In the genomic region with DNA sequence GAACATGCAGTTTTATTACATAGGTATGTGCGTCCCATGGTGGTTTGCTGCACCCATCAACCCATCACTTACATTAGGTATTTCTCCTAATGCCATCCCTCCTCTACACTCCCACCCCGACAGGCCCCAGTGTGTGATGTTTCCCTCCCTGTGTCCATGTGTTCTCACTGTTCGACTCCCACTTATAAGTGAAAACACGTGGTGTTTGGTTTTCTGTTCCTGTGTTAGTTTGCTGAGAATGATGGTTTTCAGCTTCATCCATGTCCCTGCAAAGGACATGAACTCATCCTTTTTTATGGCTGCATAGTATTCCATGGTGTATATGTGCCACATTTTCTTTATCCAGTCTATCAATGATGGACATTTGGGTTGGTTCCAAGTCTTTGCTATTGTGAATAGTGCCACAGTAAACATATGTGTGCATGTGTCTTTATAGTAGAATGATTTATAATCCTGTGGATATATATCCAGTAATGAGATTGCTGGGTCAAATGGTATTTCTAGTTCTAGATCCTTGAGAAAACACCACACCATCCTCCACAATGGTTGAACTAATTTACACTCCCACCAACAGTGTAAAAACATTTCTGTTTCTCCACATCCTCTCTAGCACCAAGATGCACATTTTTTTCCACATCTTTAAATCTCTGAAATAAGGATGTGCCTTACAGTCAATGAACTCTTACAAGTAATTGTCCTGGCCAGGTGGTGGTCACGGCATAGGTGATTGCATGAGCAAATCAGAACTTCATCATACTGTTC, we compare ENCODE assay signal across 9 cellular contexts. TPM values are rescaled to one million over a fixed set of nuclear protein-coding genes. Genes with fewer than 3 reads are reported as not detected.
DNase-seq lines count a peak whose midpoint lies in the region; ATAC-seq, FAIRE-seq and TF ChIP-seq lines count a peak whose summit lies in the region.
"Not testable (repeated sequence)": the region's sequence is repeated elsewhere in the genome, so short reads cannot be mapped to it uniquely, and the experiment has no call there.
"Had no signal": no experiment of that assay in that cellular context is flagged by ENCODE, and none has a peak within 500 bp of the region (broad histone marks: within the 10 kb centered on the region; RNA-seq: fewer than 3 reads in every experiment).

No MANE protein-coding gene starts in this region.

- not testable (repeated sequence) for H4K20me1 ChIP-seq in K562 (replicated peaks; ENCODE audit: control insufficient read depth, insufficient read depth, low read length); H1 (replicated peaks in 1 of 2; ENCODE audit: control insufficient read depth in 1 of 2, insufficient read depth in 2 of 2, low read length in 2 of 2); HepG2 (ENCODE audit: insufficient read depth, low read length)

- H2BK15ac ChIP-seq in H1 (ENCODE audit: low read length) = 0 out of 2 replicates have a peak overlapping the region, but pooled peaks have one; percentile 13

- not testable (repeated sequence) for ATAC-seq in K562, HepG2

- in situ Hi-C loops in K562 (cut with MboI) (loop anchor here (5.0 kb wide), 1 partner anchor 102 kb away; no protein-coding TSS in a partner anchor), HepG2 (cut with HindIII; ENCODE audit: extremely low pct_ligation_motif_present, low pct_unique_long_range_greater_than_20kb) (loop anchor here (5.0 kb wide), 1 partner anchor 102 kb away; no protein-coding TSS in a partner anchor)

- not testable (repeated sequence) for H4K8ac ChIP-seq in H1 (ENCODE audit: extremely low read depth, insufficient read depth, low read length)

- H4K91ac ChIP-seq in H1 (replicated peaks; ENCODE audit: insufficient read length, low read length) = not testable (repeated sequence)

- H3K4me3 Mint-ChIP-seq in nephron = not testable (repeated sequence)

- H2AFZ ChIP-seq in K562 (ENCODE audit: low read depth, low read length); H1 (ENCODE audit: low read length); HepG2 (ENCODE audit: low read length): not testable (repeated sequence)

- not testable (repeated sequence) for H2BK5ac ChIP-seq in H1 (ENCODE audit: low read depth, low read length)

- TF ChIP-seq EP300 in K562 (IDR thresholded peaks at IDR 0.05; ENCODE audit: low read length); H1 (IDR thresholded peaks at IDR 0.05; ENCODE audit: borderline replicate concordance in 1 of 2, low read depth in 2 of 2, low read length in 2 of 2); HepG2 (IDR thresholded peaks at IDR 0.05; ENCODE audit: low read depth in 2 of 2, low read length in 2 of 2); HepG2 (CRISPR knock-in tag; IDR thresholded peaks at IDR 0.05; ENCODE audit: borderline replicate concordance): not testable (repeated sequence)

- not testable (repeated sequence) for H2AK5ac ChIP-seq in H1 (ENCODE audit: low read depth, low read length)

- TF ChIP-seq RAD21 in K562 (CRISPR knock-in tag; conservative IDR thresholded peaks at IDR 0.05 in 1 of 2, IDR thresholded peaks at IDR 0.05 in 1 of 2); H1 (IDR thresholded peaks at IDR 0.05 in 1 of 2, conservative IDR thresholded peaks at IDR 0.05 in 1 of 2; ENCODE audit: low read depth in 2 of 2, low read length in 2 of 2); HepG2 (CRISPR knock-in tag; IDR thresholded peaks at IDR 0.05): not testable (repeated sequence)

- not testable (repeated sequence) for TF ChIP-seq POLR2A in K562 (conservative IDR thresholded peaks at IDR 0.05); H1 (IDR thresholded peaks at IDR 0.05; ENCODE audit: control extremely low read depth in 1 of 2, low read depth in 2 of 2, low read length in 2 of 2); HepG2 (IDR thresholded peaks at IDR 0.05; ENCODE audit: insufficient read depth in 1 of 2, low read depth in 2 of 2, low read length in 2 of 2)

- CTCF ChIA-PET in HEK293 (lab: Yijun Ruan, JAX) = interaction anchor here (0.7 to 5.8 kb wide), 2 partner anchors 34 to 102 kb away, joined by 3 to 142 read pairs; no protein-coding TSS in a partner anchor
- CTCF ChIA-PET in K562 (lab: Yijun Ruan, JAX; ENCODE audit: low intra/inter-chr PET ratio) = interaction anchor here (1.1 to 1.6 kb wide), 2 partner anchors 102 kb away, joined by 3 to 5 read pairs; no protein-coding TSS in a partner anchor
- CTCF ChIA-PET in H1 (lab: Charles Lee; ENCODE audit: partially characterized antibody) = not testable (repeated sequence)
- CTCF ChIA-PET in HepG2 (lab: Yijun Ruan, JAX; ENCODE audit: low intra/inter-chr PET ratio, low total read pairs) = interaction anchor here (2.4 kb wide), 1 partner anchor 101 kb away, joined by 35 read pairs; no protein-coding TSS in a partner anchor

- not testable (repeated sequence) for H3K9me3 Mint-ChIP-seq in nephron

- FAIRE-seq in K562 (lab: Jason Lieb, UNC); H1 (lab: Jason Lieb, UNC); HepG2 (lab: Jason Lieb, UNC): not testable (repeated sequence)

- H4K5ac ChIP-seq in H1 (ENCODE audit: insufficient read length, low read depth, low read length) = not testable (repeated sequence)

- not testable (repeated sequence) for H3K79me2 ChIP-seq in K562 (ENCODE audit: control insufficient read depth, insufficient read depth, low read length); H1 (ENCODE audit: control insufficient read depth in 1 of 2, insufficient read depth in 2 of 2, low read length in 2 of 2)
- H3K79me2 ChIP-seq in HepG2 (ENCODE audit: insufficient read depth, low read length) = peaks cover 27% of the 10 kb centered on the region

- H3K4ac ChIP-seq in H1 (replicated peaks; ENCODE audit: insufficient read length, low read depth, low read length) = not testable (repeated sequence)

- 8% methylated on average over 5 of the region's 5 CpGs for WGBS in K562 (ENCODE audit: insufficient coverage, low coverage, missing lambda C conversion rate)
- 89% methylated on average over 5 of the region's 5 CpGs; no CpG with 5 or more reads in 1 of the 2 experiments for WGBS in H1 (ENCODE audit: extremely low coverage in 1 of 2, insufficient coverage in 1 of 2, insufficient read length in 1 of 2, insufficient replicate concordance in 2 of 2, low coverage in 1 of 2, low lambda C conversion rate in 2 of 2, missing lambda C conversion rate in 1 of 2), 2 experiments
- WGBS in HepG2 (ENCODE audit: low lambda C conversion rate) = 93% methylated on average over 5 of the region's 5 CpGs

- H3K27ac ChIP-seq in HEK293 (ENCODE audit: extremely low read depth, low read depth, low read length); K562 (ENCODE audit: extremely low read depth, low read depth, low read length); H1 (ENCODE audit: low read depth, low read length): not testable (repeated sequence)
- H3K27ac ChIP-seq in HepG2 (ENCODE audit: extremely low read length, insufficient read depth, low read length) = peak overlapping the region; percentile 79

- not testable (repeated sequence) for BruUV-seq in K562 (replicated peaks; lab: Mats Ljungman, UMichigan); HepG2 (replicated peaks; lab: Mats Ljungman, UMichigan)

- H3K4me3 ChIP-seq in HEK293 (ENCODE audit: low read depth, low read length); K562; H1 (ENCODE audit: extremely low read depth in 1 of 4, insufficient read depth in 2 of 4, low read depth in 3 of 4, low read length in 4 of 4): not testable (repeated sequence)
- peak overlapping the region in 1 of 3 experiments; percentile 16; a peak in 1 of 6 replicates for H3K4me3 ChIP-seq in HepG2 (replicated peaks in 1 of 3; ENCODE audit: insufficient read depth in 1 of 3, low read depth in 2 of 3, low read length in 3 of 3)

- H3K18ac ChIP-seq in H1 (ENCODE audit: extremely low read depth, low read length) = not testable (repeated sequence)

- intact Hi-C loops in K562 (cut with micrococcal nuclease) = not testable (repeated sequence)
- intact Hi-C loops in HepG2 (cut with micrococcal nuclease; ENCODE audit: unreplicated experiment) = loop anchor here (1.0 to 10.0 kb wide), 6 partner anchors 18 to 322 kb away; a partner anchor contains a TSS

- H2BK20ac ChIP-seq in H1 (ENCODE audit: low read length) = not testable (repeated sequence)

- H3K27me3 Mint-ChIP-seq in nephron (ENCODE audit: low read depth) = not testable (repeated sequence)

- POLR2A ChIA-PET in HEK293 (lab: Yijun Ruan, JAX); K562 (lab: Yijun Ruan, JAX); H1 (lab: Charles Lee; ENCODE audit: partially characterized antibody): not testable (repeated sequence)
- POLR2A ChIA-PET in HepG2 (lab: Yijun Ruan, JAX) = interaction anchor here (0.7 kb wide), 1 partner anchor 101 kb away, joined by 5 read pairs; no protein-coding TSS in a partner anchor

- H3K27ac Mint-ChIP-seq in nephron = peak overlapping the region; percentile 7 to 93 (median 71)

- H3K9me3 ChIP-seq in HEK293 (ENCODE audit: control insufficient read depth, insufficient read depth, low read depth, low read length); K562 (replicated peaks; ENCODE audit: control insufficient read depth, insufficient read depth, low read depth, low read length); H1 (ENCODE audit: insufficient read depth in 2 of 2, low read depth in 1 of 2, low read length in 1 of 2); HepG2 (ENCODE audit: low read length): not testable (repeated sequence)

- H3K9me1 ChIP-seq in K562 (ENCODE audit: control insufficient read depth, insufficient read depth, low read length) = not testable (repeated sequence)

- H3K27me3 ChIP-seq in K562 (ENCODE audit: control insufficient read depth in 2 of 2, insufficient read depth in 2 of 2, low read length in 2 of 2) = peaks cover 3 to 13% of the 10 kb centered on the region in 2 experiments; a peak in 2 of 5 replicates
- H3K27me3 ChIP-seq in H1 (replicated peaks in 1 of 4; ENCODE audit: control insufficient read depth in 3 of 4, extremely low read depth in 1 of 4, insufficient read depth in 3 of 4, low read length in 3 of 4); HepG2 (ENCODE audit: control insufficient read depth in 1 of 2, insufficient read depth in 2 of 2, low read length in 2 of 2): not testable (repeated sequence)

- not testable (repeated sequence) for TF ChIP-seq CTCF in HEK293 (tag by site-specific recombination; IDR thresholded peaks at IDR 0.05); K562 (IDR thresholded peaks at IDR 0.05 in 2 of 3, conservative IDR thresholded peaks at IDR 0.05 in 1 of 3; ENCODE audit: insufficient read depth in 2 of 3, low read depth in 1 of 3, low read length in 3 of 3); H1 (IDR thresholded peaks at IDR 0.05; ENCODE audit: control extremely low read depth in 1 of 3, insufficient read depth in 1 of 3, low read depth in 1 of 3, low read length in 3 of 3); HepG2 (CRISPR knock-in tag; IDR thresholded peaks at IDR 0.05); nephron (IDR thresholded peaks at IDR 0.05; ENCODE audit: unreplicated experiment in 3 of 3)

- not testable (repeated sequence) for H3K23ac ChIP-seq in H1 (ENCODE audit: insufficient read length)

- H3K9ac ChIP-seq in K562 (ENCODE audit: insufficient read depth in 1 of 2, low read depth in 2 of 2, low read length in 2 of 2); H1 (replicated peaks in 1 of 4; ENCODE audit: extremely low read depth in 1 of 4, low read depth in 3 of 4, low read length in 3 of 4): not testable (repeated sequence)
- H3K9ac ChIP-seq in HepG2 (ENCODE audit: insufficient read depth, low read depth, low read length) = peak overlapping the region; percentile 53

- H3K4me2 ChIP-seq in K562 (ENCODE audit: insufficient read depth, low read length); H1 (ENCODE audit: insufficient read depth in 1 of 2, low read depth in 2 of 2, low read length in 2 of 2): not testable (repeated sequence)
- peak overlapping the region; percentile 60 for H3K4me2 ChIP-seq in HepG2 (ENCODE audit: low read depth, low read length)

- H3K56ac ChIP-seq in H1 (replicated peaks; ENCODE audit: insufficient read length, low read depth, low read length) = not testable (repeated sequence)

- not testable (repeated sequence) for H3K4me1 ChIP-seq in HEK293 (ENCODE audit: control insufficient read depth, insufficient read depth, low read length); K562 (replicated peaks in 1 of 2; ENCODE audit: control insufficient read depth in 2 of 2, insufficient read depth in 2 of 2, low read length in 2 of 2); H1 (replicated peaks in 1 of 4; ENCODE audit: control insufficient read depth in 3 of 4, insufficient read depth in 4 of 4, low read length in 3 of 4)
- H3K4me1 ChIP-seq in HepG2 (ENCODE audit: insufficient read depth, low read length) = peaks cover 78% of the 10 kb centered on the region

- not testable (repeated sequence) for H2BK12ac ChIP-seq in H1 (ENCODE audit: low read depth, low read length)

- H3K4me1 Mint-ChIP-seq in nephron = not testable (repeated sequence)

- not testable (repeated sequence) for H3K14ac ChIP-seq in H1 (ENCODE audit: insufficient read length)

- not testable (repeated sequence) for H3K79me1 ChIP-seq in H1 (ENCODE audit: low read depth, low read length)

- not testable (repeated sequence) for H3K36me3 Mint-ChIP-seq in nephron (ENCODE audit: low read depth)

- not testable (repeated sequence) for H3K36me3 ChIP-seq in HEK293 (ENCODE audit: control insufficient read depth in 2 of 2, insufficient read depth in 1 of 2, low read length in 2 of 2); K562 (ENCODE audit: control insufficient read depth, insufficient read depth, low read length); H1 (ENCODE audit: control insufficient read depth in 2 of 4, insufficient read depth in 4 of 4, low read length in 3 of 4); HepG2 (replicated peaks in 1 of 2; ENCODE audit: control insufficient read depth in 1 of 2, insufficient read depth in 2 of 2, low read length in 2 of 2)

- H2BK120ac ChIP-seq in H1 (replicated peaks; ENCODE audit: low read depth, low read length) = not testable (repeated sequence)

- DNase-seq in K562 (ENCODE audit: extremely low read depth in 1 of 4, low spot score in 3 of 4); H1 (ENCODE audit: low read depth in 1 of 2, low spot score in 2 of 2); HepG2 (ENCODE audit: low spot score): not testable (repeated sequence)

- H3K23me2 ChIP-seq in H1 (ENCODE audit: low read depth, low read length) = not testable (repeated sequence)

RNA-seq across cellular contexts. Expression of a gene that starts 18.2 kb away (rescaled TPM):
- total RNA-seq in K562 (2011; cell fraction: chromatin; rRNA removed; ENCODE audit: low replicate concordance) = 25.6 and 50.4 TPM in 2 replicates
- total RNA-seq in K562 (2011; cell fraction: nucleolus; rRNA removed) = 25.7 and 29.5 TPM in 2 replicates
- total RNA-seq in K562 (2011; cell fraction: nucleoplasm; rRNA removed) = 41.1 and 64.7 TPM in 2 replicates
- total RNA-seq in K562 (2014; rRNA removed) = 34.4 and 34.8 TPM in 2 replicates
- total RNA-seq in K562 (2014; rRNA removed; fragmentation: Illumina TruSeq; extraction: Trizol) = 54.7 and 57.8 TPM in 2 replicates
- total RNA-seq in K562 (2015; rRNA removed; fragmentation: Illumina TruSeq; extraction: Trizol) = 45.8 and 48.1 TPM in 2 replicates
- total RNA-seq in K562 (2021) = 55.0 and 57.5 TPM in 2 replicates
- 44.8 and 57.9 TPM in 2 replicates for polyA plus RNA-seq in K562 (2011; rRNA removed)
- polyA plus RNA-seq in K562 (2011; cell fraction: cytosol; rRNA removed) = 34.2 and 47.8 TPM in 2 replicates
- polyA plus RNA-seq in K562 (2011; cell fraction: nucleus; rRNA removed) = 31.0 and 39.7 TPM in 2 replicates
- polyA plus RNA-seq in K562 (2012) = 34.3 and 36.0 TPM in 2 replicates
- 43.0 and 47.0 TPM in 2 replicates for polyA plus RNA-seq in K562 (2014; fragmentation: Illumina TruSeq; extraction: Trizol)
- polyA plus RNA-seq in K562 (2014; fragmentation: Nextera tagmentation; extraction: Ambion mirVana) = 10 to 100 TPM; 14.6 to 23.6 TPM
- polyA plus RNA-seq in K562 (2014; rRNA removed) = 49.0 and 50.0 TPM in 2 replicates
- polyA minus RNA-seq in K562 (2011; rRNA and poly(A)+ RNA removed) = 60.6 and 65.0 TPM in 2 replicates
- 34.3 and 41.7 TPM in 2 replicates for polyA minus RNA-seq in K562 (2011; cell fraction: cytosol; rRNA and poly(A)+ RNA removed)
- polyA minus RNA-seq in K562 (2011; cell fraction: nucleus; rRNA and poly(A)+ RNA removed) = 24.8 and 34.5 TPM in 2 replicates
- total RNA-seq in H1 (2021; fragmentation: NEBNext Ultra II Directional; extraction: Animal tissue kit (Norgen Biotek cat#: 25700)) = 67.5 and 68.4 TPM in 2 replicates
- 51.2 and 51.8 TPM in 2 replicates for polyA plus RNA-seq in H1 (2011; rRNA removed)
- polyA plus RNA-seq in H1 (2011; cell fraction: cytosol; rRNA removed) = 60.1 TPM
- polyA plus RNA-seq in H1 (2011; cell fraction: nucleus; rRNA removed) = 25.1 TPM
- polyA plus RNA-seq in H1 (2012, experiment 1 of 2) = 46.9 to 57.7 TPM (median 51.9 TPM) in 4 replicates
- 9.8 TPM for polyA plus RNA-seq in H1 (2012, experiment 2 of 2)
- polyA plus RNA-seq in H1 (2013, experiment 1 of 2) = 65.5 TPM
- polyA plus RNA-seq in H1 (2013, experiment 2 of 2) = 65.4 TPM
- polyA minus RNA-seq in H1 (2011; rRNA and poly(A)+ RNA removed) = 34.2 and 47.0 TPM in 2 replicates
- polyA minus RNA-seq in H1 (2011; cell fraction: cytosol; rRNA and poly(A)+ RNA removed) = 58.2 TPM
- polyA minus RNA-seq in H1 (2011; cell fraction: nucleus; rRNA and poly(A)+ RNA removed) = 51.7 TPM
- 83.8 and 90.2 TPM in 2 replicates for total RNA-seq in HepG2 (2016; rRNA removed; fragmentation: Illumina TruSeq; extraction: Trizol)
- total RNA-seq in HepG2 (2016; cell fraction: cytosol; rRNA removed; fragmentation: Illumina TruSeq; extraction: Trizol; ENCODE audit: low read depth) = 24.9 and 25.3 TPM in 2 replicates
- total RNA-seq in HepG2 (2016; cell fraction: insoluble cytoplasmic fraction; rRNA removed; fragmentation: Illumina TruSeq; extraction: Trizol) = 83.6 and 84.1 TPM in 2 replicates
- 55.9 and 57.0 TPM in 2 replicates for total RNA-seq in HepG2 (2016; cell fraction: membrane; rRNA removed; fragmentation: Illumina TruSeq; extraction: Trizol)
- total RNA-seq in HepG2 (2016; cell fraction: nucleus; rRNA removed; fragmentation: Illumina TruSeq; extraction: Trizol) = 67.1 and 77.0 TPM in 2 replicates
- polyA plus RNA-seq in HepG2 (2011; rRNA removed) = 22.0 and 31.1 TPM in 2 replicates
- 20.5 and 21.1 TPM in 2 replicates for polyA plus RNA-seq in HepG2 (2011; cell fraction: cytosol; rRNA removed)
- 31.6 and 35.0 TPM in 2 replicates for polyA plus RNA-seq in HepG2 (2011; cell fraction: nucleus; rRNA removed)
- polyA plus RNA-seq in HepG2 (2012) = 25.2 and 37.6 TPM in 2 replicates
- 12.3 and 19.0 TPM in 2 replicates for polyA plus RNA-seq in HepG2 (2016; cell fraction: cytosol; fragmentation: Illumina TruSeq; extraction: Trizol; ENCODE audit: low read depth)
- polyA plus RNA-seq in HepG2 (2016; cell fraction: insoluble cytoplasmic fraction; fragmentation: Illumina TruSeq; extraction: Trizol; ENCODE audit: low read depth) = 74.2 and 76.1 TPM in 2 replicates
- polyA plus RNA-seq in HepG2 (2016; cell fraction: membrane; fragmentation: Illumina TruSeq; extraction: Trizol; ENCODE audit: low read depth) = 32.7 and 42.2 TPM in 2 replicates
- polyA plus RNA-seq in HepG2 (2016; cell fraction: nucleus; fragmentation: Illumina TruSeq; extraction: Trizol; ENCODE audit: insufficient read depth, low read depth) = 92.0 and 106 TPM in 2 replicates
- polyA minus RNA-seq in HepG2 (2011; rRNA and poly(A)+ RNA removed; ENCODE audit: low replicate concordance) = 16.3 and 37.2 TPM in 2 replicates
- polyA minus RNA-seq in HepG2 (2011; cell fraction: cytosol; rRNA and poly(A)+ RNA removed) = 29.2 and 31.6 TPM in 2 replicates
- polyA minus RNA-seq in HepG2 (2011; cell fraction: nucleus; rRNA and poly(A)+ RNA removed) = 41.7 and 50.5 TPM in 2 replicates

RNA-seq across cellular contexts. Expression of a gene that starts 26.7 kb away (rescaled TPM):
- not detected in 2 replicates for total RNA-seq in K562 (2011; cell fraction: chromatin; rRNA removed; ENCODE audit: low replicate concordance)
- total RNA-seq in K562 (2011; cell fraction: nucleolus; rRNA removed) = not detected in 2 replicates
- not detected in 2 replicates for total RNA-seq in K562 (2011; cell fraction: nucleoplasm; rRNA removed)
- total RNA-seq in K562 (2014; rRNA removed) (not detected in 2 replicates), K562 (2014; rRNA removed; fragmentation: Illumina TruSeq; extraction: Trizol) (not detected in 2 replicates), K562 (2015; rRNA removed; fragmentation: Illumina TruSeq; extraction: Trizol) (not detected in 2 replicates), K562 (2021) (0.04 TPM in 1 of 2 replicates, not detected in the other), HepG2 (2016; rRNA removed; fragmentation: Illumina TruSeq; extraction: Trizol) (36.2 and 40.4 TPM in 2 replicates)
- polyA plus RNA-seq in K562 (2011; rRNA removed) (not detected in 2 replicates), K562 (2014; fragmentation: Illumina TruSeq; extraction: Trizol) (not detected in 2 replicates), K562 (2014; fragmentation: Nextera tagmentation; extraction: Ambion mirVana) (not detected), K562 (2014; rRNA removed) (not detected in 2 replicates), H1 (2011; rRNA removed) (0.03 TPM in 2 replicates), HepG2 (2011; rRNA removed) (6.5 and 9.0 TPM in 2 replicates)
- not detected in 2 replicates for polyA plus RNA-seq in K562 (2011; cell fraction: cytosol; rRNA removed)
- polyA plus RNA-seq in K562 (2011; cell fraction: nucleus; rRNA removed) = not detected in 2 replicates
- 0.01 and 0.03 TPM in 2 replicates for polyA plus RNA-seq in K562 (2012)
- polyA minus RNA-seq in K562 (2011; rRNA and poly(A)+ RNA removed) = not detected in 2 replicates
- polyA minus RNA-seq in K562 (2011; cell fraction: cytosol; rRNA and poly(A)+ RNA removed) = not detected in 2 replicates
- not detected in 2 replicates for polyA minus RNA-seq in K562 (2011; cell fraction: nucleus; rRNA and poly(A)+ RNA removed)
- 0.15 and 0.23 TPM in 2 replicates for total RNA-seq in H1 (2021; fragmentation: NEBNext Ultra II Directional; extraction: Animal tissue kit (Norgen Biotek cat#: 25700))
- polyA plus RNA-seq in H1 (2011; cell fraction: cytosol; rRNA removed) = 0.03 TPM
- polyA plus RNA-seq in H1 (2011; cell fraction: nucleus; rRNA removed) = 0.10 TPM
- polyA plus RNA-seq in H1 (2012, experiment 1 of 2) = 0.07 to 0.38 TPM (median 0.14 TPM) in 4 replicates
- not detected for polyA plus RNA-seq in H1 (2012, experiment 2 of 2)
- 0.08 TPM for polyA plus RNA-seq in H1 (2013, experiment 1 of 2)
- 0.17 TPM for polyA plus RNA-seq in H1 (2013, experiment 2 of 2)
- 0.16 and 0.80 TPM in 2 replicates for polyA minus RNA-seq in H1 (2011; rRNA and poly(A)+ RNA removed)
- not detected for polyA minus RNA-seq in H1 (2011; cell fraction: cytosol; rRNA and poly(A)+ RNA removed)
- polyA minus RNA-seq in H1 (2011; cell fraction: nucleus; rRNA and poly(A)+ RNA removed) = 0.20 TPM
- total RNA-seq in HepG2 (2016; cell fraction: cytosol; rRNA removed; fragmentation: Illumina TruSeq; extraction: Trizol; ENCODE audit: low read depth) = 23.4 and 24.8 TPM in 2 replicates
- total RNA-seq in HepG2 (2016; cell fraction: insoluble cytoplasmic fraction; rRNA removed; fragmentation: Illumina TruSeq; extraction: Trizol) = 34.4 and 42.0 TPM in 2 replicates
- 13.9 and 16.3 TPM in 2 replicates for total RNA-seq in HepG2 (2016; cell fraction: membrane; rRNA removed; fragmentation: Illumina TruSeq; extraction: Trizol)
- 34.1 and 37.7 TPM in 2 replicates for total RNA-seq in HepG2 (2016; cell fraction: nucleus; rRNA removed; fragmentation: Illumina TruSeq; extraction: Trizol)
- polyA plus RNA-seq in HepG2 (2011; cell fraction: cytosol; rRNA removed) = 4.7 and 6.5 TPM in 2 replicates
- 8.1 and 9.5 TPM in 2 replicates for polyA plus RNA-seq in HepG2 (2011; cell fraction: nucleus; rRNA removed)
- polyA plus RNA-seq in HepG2 (2012) = 17.9 and 50.5 TPM in 2 replicates
- 4.5 and 5.8 TPM in 2 replicates for polyA plus RNA-seq in HepG2 (2016; cell fraction: cytosol; fragmentation: Illumina TruSeq; extraction: Trizol; ENCODE audit: low read depth)
- polyA plus RNA-seq in HepG2 (2016; cell fraction: insoluble cytoplasmic fraction; fragmentation: Illumina TruSeq; extraction: Trizol; ENCODE audit: low read depth) = 33.2 and 33.9 TPM in 2 replicates
- 6.3 and 6.7 TPM in 2 replicates for polyA plus RNA-seq in HepG2 (2016; cell fraction: membrane; fragmentation: Illumina TruSeq; extraction: Trizol; ENCODE audit: low read depth)
- 25.2 and 32.0 TPM in 2 replicates for polyA plus RNA-seq in HepG2 (2016; cell fraction: nucleus; fragmentation: Illumina TruSeq; extraction: Trizol; ENCODE audit: insufficient read depth, low read depth)
- 0.05 and 14.8 TPM in 2 replicates for polyA minus RNA-seq in HepG2 (2011; rRNA and poly(A)+ RNA removed; ENCODE audit: low replicate concordance)
- polyA minus RNA-seq in HepG2 (2011; cell fraction: cytosol; rRNA and poly(A)+ RNA removed) = 9.5 and 14.1 TPM in 2 replicates
- 26.1 and 43.1 TPM in 2 replicates for polyA minus RNA-seq in HepG2 (2011; cell fraction: nucleus; rRNA and poly(A)+ RNA removed)
- total RNA-seq: CD4-positive, CD25-positive, alpha-beta regulatory T cell; CD8-positive, alpha-beta memory T cell had no signal
- polyA plus RNA-seq: CD14-positive monocyte; CD4-positive, alpha-beta memory T cell; CD8-positive, alpha-beta memory T cell had no signal

Comparison
In these comparisons a context has a peak if more than half of its experiments do, and no peak if none do; other contexts are left out.
1. RNA of a gene that starts 26.7 kb away (total RNA-seq): 13.9 to 42.0 TPM in HepG2; 0.15 to 0.23 TPM in H1 and 0.04 TPM in K562; every median in the first group is over 4 times any median in the second.